ENCODE assay signal across 14 cellular contexts in the genomic region with DNA sequence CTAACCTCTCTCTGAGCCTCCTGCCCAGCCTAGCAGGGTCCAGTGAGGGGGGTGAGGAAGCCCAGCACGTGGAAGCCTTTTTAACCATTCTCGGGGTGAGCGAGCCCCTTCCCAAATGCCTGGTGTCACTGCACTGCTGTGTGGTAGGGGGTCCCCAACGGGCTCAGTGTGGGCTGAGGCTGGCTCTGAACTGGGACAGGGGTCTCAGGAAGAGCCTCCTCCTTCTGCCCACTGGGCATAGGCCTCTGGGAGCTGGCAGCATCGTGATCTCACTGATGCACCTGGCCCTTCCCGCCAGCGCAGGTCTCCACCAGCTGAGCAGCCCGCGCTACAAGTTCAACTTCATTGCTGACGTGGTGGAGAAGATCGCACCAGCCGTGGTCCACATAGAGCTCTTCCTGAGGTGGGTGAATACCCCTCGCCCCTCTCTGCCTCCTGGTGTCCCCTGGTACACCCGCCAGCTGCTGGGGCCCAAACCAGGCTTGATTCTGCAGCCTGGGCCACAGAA. TPM values are rescaled to one million over a fixed set of nuclear protein-coding genes. Genes with fewer than 3 reads are reported as not detected.
"Had no signal": no experiment of that assay in that cellular context is flagged by ENCODE, and none has a peak within 500 bp of the region (broad histone marks: within the 10 kb centered on the region; RNA-seq: fewer than 3 reads in every experiment).

No MANE protein-coding gene starts in this region.

- DNase-seq: activated CD8-positive, alpha-beta memory T cell treated with anti-CD3 and anti-CD28 coated beads, Interleukin-2, amount 50 U/mL, for 4 hours; activated CD8-positive, alpha-beta T cell treated with anti-CD3 and anti-CD28 coated beads for 36 hours; activated gamma-delta T cell treated with Interleukin-2 at 50 U/mL for 16 hours; activated naive CD8-positive, alpha-beta T cell treated with anti-CD3 and anti-CD28 coated beads for 36 hours; activated T-cell treated with anti-CD3 and anti-CD28 coated beads, Interleukin-2, amount 50 U/mL, for 72 hours; T-cell; T1000 had no signal

- H3K27ac ChIP-seq: hepatocyte, SK-N-MC had no signal

- H3K36me3 ChIP-seq: gastrocnemius medialis, tibial nerve had no signal

- H3K4me3 ChIP-seq: gastrocnemius medialis, hepatocyte, lung, SK-N-MC, tibial nerve had no signal

- ATAC-seq: activated CD8-positive, alpha-beta T cell treated with anti-CD3 and anti-CD28 coated beads for 36 hours; activated T-cell treated with anti-CD3 and anti-CD28 coated beads, Interleukin-2, amount 50 U/mL, for 72 hours; naive thymus-derived CD8-positive, alpha-beta T cell; T-cell had no signal

- H3K27me3 ChIP-seq: gastrocnemius medialis, hepatocyte, tibial nerve had no signal

- H3K9me3 ChIP-seq: gastrocnemius medialis, tibial nerve had no signal

RNA-seq across cellular contexts. Expression of gene HTRA3, which starts 12.6 kb away (rescaled TPM):
- total RNA-seq: activated naive CD8-positive, alpha-beta T cell treated with anti-CD3 and anti-CD28 coated beads for 36 hours; activated T-cell treated with anti-CD3 and anti-CD28 coated beads, Interleukin-2, amount 50 U/mL, for 72 hours; mononuclear cell; naive thymus-derived CD8-positive, alpha-beta T cell had no signal
